15 cellular contexts compared by ENCODE assay signal in the genomic region with DNA sequence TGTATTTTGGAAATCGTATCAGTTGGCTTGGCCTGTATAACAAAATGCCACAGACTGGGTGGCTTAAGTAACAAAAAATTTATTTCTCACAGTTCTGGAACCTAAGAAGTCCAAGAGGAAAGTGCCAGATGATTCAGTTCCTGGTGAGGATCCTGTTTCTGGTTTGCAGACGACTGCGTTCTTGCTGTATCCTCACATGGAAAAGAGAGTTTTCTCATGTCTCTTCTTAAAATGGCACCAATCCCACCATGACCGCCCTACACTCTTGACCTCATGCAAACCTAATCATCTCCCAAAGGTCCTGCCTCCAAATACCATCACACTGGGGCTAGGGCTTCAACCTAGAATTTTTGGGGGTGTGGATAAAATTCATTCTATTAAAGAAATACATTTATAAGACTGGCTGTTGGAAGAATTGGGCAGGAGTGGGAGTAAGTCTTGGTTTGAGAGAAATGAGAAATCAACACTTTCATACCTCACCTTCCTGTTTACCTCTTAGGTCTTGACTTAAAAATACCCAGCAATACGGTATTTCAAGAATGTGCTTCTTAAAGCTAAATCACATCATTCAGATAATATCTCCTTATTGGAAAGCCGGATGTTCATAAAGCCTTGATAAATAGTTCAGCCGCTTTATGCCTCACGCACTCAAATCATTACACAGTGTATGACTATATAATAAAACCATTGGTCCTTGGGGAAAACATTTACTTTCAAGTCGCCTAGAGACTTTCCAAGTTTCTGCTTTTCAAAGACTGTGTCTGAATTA. TPM values are rescaled to one million over a fixed set of nuclear protein-coding genes. Genes with fewer than 3 reads are reported as not detected.
A peak's percentile ranks its signal among the peaks of the same experiment; 100 is the strongest.
DNase-seq lines count a peak whose midpoint lies in the region; ATAC-seq, FAIRE-seq and TF ChIP-seq lines count a peak whose summit lies in the region.
"Had no signal": no experiment of that assay in that cellular context is flagged by ENCODE, and none has a peak within 500 bp of the region (broad histone marks: within the 10 kb centered on the region; RNA-seq: fewer than 3 reads in every experiment).

No MANE protein-coding gene starts in this region.

- FAIRE-seq in D721Med (lab: Jason Lieb, UNC): peak; percentile 16

- TF ChIP-seq CTCF in D721Med (IDR thresholded peaks at IDR 0.05; ENCODE audit: insufficient read depth, missing control alignments) (no peak), foreskin fibroblast (IDR thresholded peaks at IDR 0.05; ENCODE audit: low read depth, low read length) (no peak)

- DNase-seq in D721Med (ENCODE audit: insufficient read length, low spot score) (no peak), aorta (no peak), kidney tubule cell (ENCODE audit: low spot score) (no peak), foreskin fibroblast (no peak)
- DNase-seq in effector CD8-positive, alpha-beta T cell (lab: John Stamatoyannopoulos, UW): no peak
- DNase-seq: anterior cingulate cortex, left ventricle myocardium superior, NCI-H446 treated with DMSO at 0.1 percent for 48 hours, RPMI8226, spleen, T-helper 9 cell, upper lobe of right lung had no signal

- peaks cover 3% of the 10 kb centered on the region for H3K9me3 ChIP-seq in aorta (ENCODE audit: control insufficient read depth, low read length)
- H3K9me3 ChIP-seq: spleen, upper lobe of right lung had no signal

- no peak overlapping the region for H3K27ac ChIP-seq in aorta (ENCODE audit: low read depth in 1 of 2, low read length in 2 of 2)
- H3K27ac ChIP-seq: spleen, upper lobe of right lung had no signal

- intact Hi-C loops in aorta (cut with DNase I): no loop called here

- no peaks in the 10 kb centered on the region for H3K27me3 ChIP-seq in aorta (ENCODE audit: control insufficient read depth in 1 of 2, insufficient read depth in 2 of 2, low read length in 1 of 2)
- H3K27me3 ChIP-seq: spleen, upper lobe of right lung had no signal

- ATAC-seq in GM19328 (IDR thresholded peaks at IDR 0.05; ENCODE audit: unreplicated experiment): peak; percentile 47
- ATAC-seq in HG02884 (IDR thresholded peaks at IDR 0.05; ENCODE audit: unreplicated experiment): peak; percentile 62
- peak; percentile 49 for ATAC-seq in HG03571 (IDR thresholded peaks at IDR 0.05; ENCODE audit: unreplicated experiment)
- ATAC-seq in aorta (ENCODE audit: low FRiP score): no peak
- ATAC-seq: left ventricle myocardium superior, upper lobe of right lung had no signal

- no peak overlapping the region for H3K4me3 ChIP-seq in aorta (ENCODE audit: low read length in 2 of 2)
- H3K4me3 ChIP-seq in foreskin fibroblast (ENCODE audit: low read depth in 1 of 2, low read length in 2 of 2): no peak overlapping the region
- H3K4me3 ChIP-seq: spleen, upper lobe of right lung had no signal

- no peaks in the 10 kb centered on the region for H3K4me1 ChIP-seq in aorta (ENCODE audit: control insufficient read depth in 1 of 2, insufficient read depth in 2 of 2, low read length in 2 of 2)
- H3K4me1 ChIP-seq: spleen had no signal

- WGBS in aorta, 2 donors: 73 to 78% methylated on average over 9 of the region's 9 CpGs

- H3K36me3 ChIP-seq in aorta (ENCODE audit: control insufficient read depth in 1 of 2, insufficient read depth in 2 of 2, low read length in 1 of 2): no peaks in the 10 kb centered on the region
- H3K36me3 ChIP-seq: spleen, upper lobe of right lung had no signal

RNA-seq across cellular contexts. Expression of gene PTTG1, which starts 28.7 kb away (rescaled TPM):
- total RNA-seq in aorta: 1 to 10 TPM; 3.0 to 5.1 TPM
- 10 to 100 TPM in 1 of 2 donors, 1 to 10 TPM in 1; 4.9 to 18.7 TPM for polyA plus RNA-seq in aorta

RNA-seq across cellular contexts. Expression of gene SLU7, which starts 31.5 kb away (rescaled TPM):
- total RNA-seq in aorta: 10 to 100 TPM; 48.7 to 60.6 TPM
- 10 to 100 TPM; 36.3 to 58.4 TPM for polyA plus RNA-seq in aorta

RNA-seq across cellular contexts. Expression of gene FAM200C, which starts 50.5 kb away (rescaled TPM):
- total RNA-seq in aorta: 1 to 10 TPM; 4.9 to 8.2 TPM
- 1 to 10 TPM; 3.5 to 6.4 TPM for polyA plus RNA-seq in aorta
